8 cellular contexts compared by ENCODE assay signal in genomic region chr9:6566409-6567139, GRCh38.
A peak's percentile ranks its signal among the peaks of the same experiment; 100 is the strongest.
DNase-seq lines count a peak whose midpoint lies in the region; ATAC-seq, FAIRE-seq and TF ChIP-seq lines count a peak whose summit lies in the region.

No MANE protein-coding gene starts in this region.

- no peak for TF ChIP-seq CTCF in natural killer cell (IDR thresholded peaks at IDR 0.05)

- no peak for TF ChIP-seq POLR2A in GM12891 (IDR thresholded peaks at IDR 0.05; ENCODE audit: low read depth, low read length)

- peaks cover 0 to 3% of the 10 kb centered on the region in 2 donors for H3K4me1 ChIP-seq in esophagus (ENCODE audit: control insufficient read depth in 2 of 2, insufficient read depth in 2 of 2, low read length in 1 of 2)

- H3K27ac ChIP-seq in esophagus (ENCODE audit: low read depth in 2 of 2, low read length in 1 of 2), result peak overlapping the region; percentile 75 to 84

- H3K27ac Mint-ChIP-seq in natural killer cell treated with Interleukin-12 subunit alpha and Interleukin-12 subunit beta and Interleukin-15 and Interleukin-18, amount 100 ng/mL, for 72 hours, result peak overlapping the region in 1 of 2 donors; percentile 81
- H3K27ac Mint-ChIP-seq in natural killer cell, result no peak overlapping the region

- H3K36me3 Mint-ChIP-seq in natural killer cell treated with Interleukin-12 subunit alpha and Interleukin-12 subunit beta and Interleukin-15 and Interleukin-18, amount 100 ng/mL, for 72 hours, result no peaks in the 10 kb centered on the region
- H3K36me3 Mint-ChIP-seq in natural killer cell, result no peaks in the 10 kb centered on the region

- no peaks in the 10 kb centered on the region for H3K36me3 ChIP-seq in esophagus (ENCODE audit: control insufficient read depth in 2 of 2, insufficient read depth in 2 of 2, low read length in 1 of 2)

- peaks cover 4 to 7% of the 10 kb centered on the region in 2 donors for H3K27me3 Mint-ChIP-seq in natural killer cell treated with Interleukin-12 subunit alpha and Interleukin-12 subunit beta and Interleukin-15 and Interleukin-18, amount 100 ng/mL, for 72 hours
- peaks cover 0 to 7% of the 10 kb centered on the region in 2 donors for H3K27me3 Mint-ChIP-seq in natural killer cell (ENCODE audit: low read depth in 2 of 2)

- no peak overlapping the region for H3K4me3 ChIP-seq in esophagus (ENCODE audit: low read depth in 1 of 2, low read length in 2 of 2)

- H3K27me3 ChIP-seq in esophagus (ENCODE audit: control insufficient read depth in 1 of 2, insufficient read depth in 2 of 2, low read length in 2 of 2), result no peaks in the 10 kb centered on the region

- peak; percentile 55 to 89 for ATAC-seq in natural killer cell treated with Interleukin-12 subunit alpha and Interleukin-12 subunit beta and Interleukin-15 and Interleukin-18, amount 100 ng/mL, for 72 hours
- ATAC-seq in natural killer cell, result no peak
- peak; percentile 92 for ATAC-seq in SK-N-SH treated with all-trans-retinoic acid at 6 μM for 48 hours
- no peak for ATAC-seq in GM21447 (IDR thresholded peaks at IDR 0.05; ENCODE audit: unreplicated experiment)

- peaks cover 0 to 10% of the 10 kb centered on the region in 2 donors for H3K4me1 Mint-ChIP-seq in natural killer cell treated with Interleukin-12 subunit alpha and Interleukin-12 subunit beta and Interleukin-15 and Interleukin-18, amount 100 ng/mL, for 72 hours (ENCODE audit: low read depth in 2 of 2)
- H3K4me1 Mint-ChIP-seq in natural killer cell, result no peaks in the 10 kb centered on the region

- FAIRE-seq in GM12891 (lab: Jason Lieb, UNC), result no peak

- H3K4me3 Mint-ChIP-seq in natural killer cell treated with Interleukin-12 subunit alpha and Interleukin-12 subunit beta and Interleukin-15 and Interleukin-18, amount 100 ng/mL, for 72 hours, result peak overlapping the region; percentile 58
- H3K4me3 Mint-ChIP-seq in natural killer cell, result no peak overlapping the region

- in situ Hi-C loops in KBM-7 (cut with MboI; ENCODE audit: low pct_unique_long_range_greater_than_20kb, low sequenced_read_pairs), result loop anchor here (25.0 kb wide), 1 partner anchor 204 kb away; no protein-coding TSS in a partner anchor

- intact Hi-C loops in natural killer cell (cut with micrococcal nuclease), result no loop called here

- H3K9me3 ChIP-seq in esophagus (ENCODE audit: control insufficient read depth in 2 of 2, insufficient read depth in 1 of 2, low read depth in 1 of 2, low read length in 1 of 2), result no peaks in the 10 kb centered on the region

- 39 to 61% methylated on average over 10 of the region's 10 CpGs for WGBS in esophagus, 2 donors

- DNase-seq in natural killer cell treated with Interleukin-12 subunit alpha and Interleukin-12 subunit beta and Interleukin-15 and Interleukin-18, amount 100 ng/mL, for 72 hours (ENCODE audit: low spot score), result no peak
- no peak for DNase-seq in natural killer cell
- peak; percentile 14 to 40 for DNase-seq in stimulated activated CD8-positive, alpha-beta memory T cell treated with anti-CD3 and anti-CD28 coated beads, Interleukin-15, amount 100 ng/mL, for 48 hours (ENCODE audit: low read depth in 2 of 2)
- no peak for DNase-seq in GM12891 (ENCODE audit: insufficient read length, low spot score)
- no peak for DNase-seq in KBM-7

- no peaks in the 10 kb centered on the region for H3K9me3 Mint-ChIP-seq in natural killer cell treated with Interleukin-12 subunit alpha and Interleukin-12 subunit beta and Interleukin-15 and Interleukin-18, amount 100 ng/mL, for 72 hours
- no peaks in the 10 kb centered on the region for H3K9me3 Mint-ChIP-seq in natural killer cell

TF ChIP-seq in SK-N-SH treated with all-trans-retinoic acid at 6 μM for 48 hours, 23 proteins besides CTCF, POLR2A, EP300 and RAD21:
- TF ChIP-seq ZNF70 (CRISPR knock-in tag; IDR thresholded peaks at IDR 0.05), result no peak
- peak; percentile 34 for TF ChIP-seq ISL1 (CRISPR knock-in tag; IDR thresholded peaks at IDR 0.05)

TF ChIP-seq in GM12891, 5 proteins besides CTCF, POLR2A, EP300 and RAD21:
- TF ChIP-seq SPI1 (IDR thresholded peaks at IDR 0.05; ENCODE audit: low read depth, low read length) (no peak), POU2F2 (IDR thresholded peaks at IDR 0.05; ENCODE audit: low read depth, low read length) (no peak), PAX5 (IDR thresholded peaks at IDR 0.05; ENCODE audit: insufficient read depth, low read length, severe bottlenecking) (no peak), TAF1 (IDR thresholded peaks at IDR 0.05; ENCODE audit: low read depth, low read length) (no peak), POLR2AphosphoS5 (IDR thresholded peaks at IDR 0.05; ENCODE audit: low read depth, low read length) (no peak)
TF ChIP-seq in GM12891: peak in this region for 0.

Comparison
In these comparisons a context has a peak if more than half of its experiments do, and no peak if none do; other contexts are left out.
1. ATAC-seq: peak in natural killer cell treated with Interleukin-12 subunit alpha and Interleukin-12 subunit beta and Interleukin-15 and Interleukin-18, amount 100 ng/mL, for 72 hours (2 of 2) and SK-N-SH treated with all-trans-retinoic acid at 6 μM for 48 hours (single experiment); none in natural killer cell (0 of 3) and GM21447 (single experiment).
2. DNase-seq: peak in stimulated activated CD8-positive, alpha-beta memory T cell treated with anti-CD3 and anti-CD28 coated beads, Interleukin-15, amount 100 ng/mL, for 48 hours (2 of 2); none in natural killer cell treated with Interleukin-12 subunit alpha and Interleukin-12 subunit beta and Interleukin-15 and Interleukin-18, amount 100 ng/mL, for 72 hours (single experiment), natural killer cell (single experiment), GM12891 (single experiment) and KBM-7 (single experiment).